8 cellular contexts compared by ENCODE assay signal in the genomic region with DNA sequence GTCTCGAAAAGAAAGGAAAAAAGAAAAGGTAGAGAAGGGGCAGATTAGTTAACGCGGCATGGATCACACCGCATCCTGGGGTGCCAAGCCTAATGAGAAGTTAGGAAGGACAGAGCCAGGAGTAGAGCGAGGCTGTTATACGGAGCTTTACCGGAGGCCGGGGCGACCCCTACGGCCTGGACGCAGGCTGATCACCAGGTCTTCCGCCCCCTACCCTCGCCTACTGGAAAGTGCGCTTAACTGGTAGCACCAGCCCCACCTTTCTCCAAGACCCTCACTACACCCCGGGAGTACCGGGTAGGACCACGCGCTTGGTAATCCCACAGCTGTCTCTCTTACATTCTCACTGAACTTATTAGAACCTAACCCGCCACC. TPM values are rescaled to one million over a fixed set of nuclear protein-coding genes. Genes with fewer than 3 reads are reported as not detected.
DNase-seq lines count a peak whose midpoint lies in the region; ATAC-seq and TF ChIP-seq lines count a peak whose summit lies in the region.

No MANE protein-coding gene starts in this region.

- H3K4me3 ChIP-seq in AG04450 (ENCODE audit: low read depth, low read length) (peak overlapping the region; percentile 92), LNCaP clone FGC (ENCODE audit: low read depth, low read length) (peak overlapping the region; percentile 94), liver (ENCODE audit: low read depth in 1 of 3, low read length in 3 of 3) (peak overlapping the region; percentile 69 to 98 (median 83)), thyroid gland (replicated peaks in 1 of 3) (peak overlapping the region; percentile 75 to 93 (median 90))

- H3K36me3 Mint-ChIP-seq in MCF 10A (ENCODE audit: insufficient read depth, unreplicated experiment): peaks cover 50% of the 10 kb centered on the region

- TF ChIP-seq RAD21 in liver (IDR thresholded peaks at IDR 0.05): no peak

- H3K36me3 ChIP-seq in liver (ENCODE audit: control insufficient read depth in 4 of 4, insufficient read depth in 3 of 4, low read depth in 1 of 4, low read length in 3 of 4): peaks cover 0 to 2% (median 0%) of the 10 kb centered on the region in 4 donors
- H3K36me3 ChIP-seq in thyroid gland: no peaks in the 10 kb centered on the region

- peak overlapping the region; percentile 93 for H3K9ac ChIP-seq in liver (ENCODE audit: low read depth in 1 of 2, low read length in 2 of 2)

- peak overlapping the region; percentile 91 for H3K27ac ChIP-seq in AG04450 (ENCODE audit: low read depth, low read length)
- peak overlapping the region; percentile 95 for H3K27ac ChIP-seq in liver (ENCODE audit: low read depth in 1 of 2, low read length in 2 of 2)
- peak overlapping the region; percentile 86 to 96 (median 94) for H3K27ac ChIP-seq in thyroid gland

- H3K4me1 ChIP-seq in liver (ENCODE audit: control insufficient read depth in 4 of 4, insufficient read depth in 4 of 4, low read length in 3 of 4) (peaks cover 3 to 25% (median 11%) of the 10 kb centered on the region in 4 donors), thyroid gland (peaks cover 7 to 14% of the 10 kb centered on the region in 2 donors)

- CTCF ChIA-PET in AG04450 (lab: Charles Lee) (interaction anchor here (0.6 to 2.6 kb wide), 9 partner anchors 11 to 467 kb away, joined by 4 to 14 read pairs (median 6); a partner anchor contains a TSS), MCF 10A (lab: Yijun Ruan, JAX) (interaction anchor here (0.5 to 2.6 kb wide), 22 partner anchors 12 to 1015 kb away, joined by 3 to 9 read pairs (median 4); a partner anchor contains a TSS)

- no peak; the same call in 1 of the 2 replicates for TF ChIP-seq CTCF in AG04450 (IDR thresholded peaks at IDR 0.05; ENCODE audit: low read depth, low read length)
- peak; percentile 36 for TF ChIP-seq CTCF in LNCaP clone FGC (IDR thresholded peaks at IDR 0.05; ENCODE audit: control insufficient read depth, extremely low read depth, insufficient read depth)
- no peak for TF ChIP-seq CTCF in MCF 10A (IDR thresholded peaks at IDR 0.05; ENCODE audit: unreplicated experiment)
- no peak for TF ChIP-seq CTCF in liver (IDR thresholded peaks at IDR 0.05; ENCODE audit: low read depth, low read length, missing input control)
- no peak for TF ChIP-seq CTCF in thyroid gland (IDR thresholded peaks at IDR 0.05)

- H3K9me3 Mint-ChIP-seq in MCF 10A (ENCODE audit: unreplicated experiment): peaks cover 5% of the 10 kb centered on the region

- no peak for DNase-seq in AG04450 (ENCODE audit: low read depth, low spot score)
- no peak for DNase-seq in LNCaP clone FGC (ENCODE audit: low read depth)
- DNase-seq in MCF 10A (ENCODE audit: unreplicated experiment): no peak
- DNase-seq in thyroid gland: peak; percentile 37 to 42
- DNase-seq in HK-2 (ENCODE audit: unreplicated experiment): no peak
- no peak for DNase-seq in stimulated activated CD4-positive, alpha-beta T cell treated with anti-CD3 and anti-CD28 coated beads, Interleukin-2, amount 100 ng/mL, for 48 hours

- POLR2A ChIA-PET in AG04450 (lab: Yijun Ruan, JAX) (interaction anchor here (2.4 kb wide), 1 partner anchor 34 kb away, joined by 19 read pairs; a partner anchor contains a TSS), MCF 10A (lab: Yijun Ruan, JAX) (interaction anchor here (0.9 to 8.5 kb wide), 12 partner anchors 11 to 1878 kb away, joined by 3 to 285 read pairs (median 5); a partner anchor contains a TSS)

- H3K9me3 ChIP-seq in AG04450 (ENCODE audit: control insufficient read depth, insufficient read depth, low read length) (peaks cover 6% of the 10 kb centered on the region), liver (ENCODE audit: control insufficient read depth in 4 of 4, low read length in 3 of 4) (no peaks in the 10 kb centered on the region), thyroid gland (no peaks in the 10 kb centered on the region)

- intact Hi-C loops in MCF 10A (cut with micrococcal nuclease) (no loop called here), thyroid gland (cut with DNase I) (no loop called here)

- H3K27me3 Mint-ChIP-seq in MCF 10A (ENCODE audit: insufficient read depth, unreplicated experiment): no peaks in the 10 kb centered on the region

- peak overlapping the region; percentile 98 for H3K4me3 Mint-ChIP-seq in MCF 10A (ENCODE audit: unreplicated experiment)

- H3K27me3 ChIP-seq in AG04450 (ENCODE audit: control insufficient read depth, insufficient read depth, low read length) (no peaks in the 10 kb centered on the region), liver (ENCODE audit: control insufficient read depth in 4 of 4, insufficient read depth in 4 of 4, low read length in 3 of 4) (no peaks in the 10 kb centered on the region), thyroid gland (no peaks in the 10 kb centered on the region)

- peak; percentile 6 for ATAC-seq in GM18511 (IDR thresholded peaks at IDR 0.05; ENCODE audit: unreplicated experiment)

- no TSS peak for BruUV-seq in MCF 10A (replicated peaks; lab: Mats Ljungman, UMichigan)

- TF ChIP-seq POLR2A in thyroid gland (IDR thresholded peaks at IDR 0.05): no peak

- H3K27ac Mint-ChIP-seq in MCF 10A (ENCODE audit: low read depth, unreplicated experiment): peak overlapping the region; percentile 98

- WGBS in liver: 1% methylated on average over 19 of the region's 19 CpGs
- WGBS in thyroid gland, 2 donors: 3 to 4% methylated on average over 19 of the region's 19 CpGs

- peaks cover 11% of the 10 kb centered on the region for H3K4me1 Mint-ChIP-seq in MCF 10A (ENCODE audit: insufficient read depth, unreplicated experiment)

TF ChIP-seq in liver, 16 proteins besides CTCF, POLR2A, EP300 and RAD21:
- no peak for TF ChIP-seq SP1 (IDR thresholded peaks at IDR 0.05)
- TF ChIP-seq, protein P1, sequence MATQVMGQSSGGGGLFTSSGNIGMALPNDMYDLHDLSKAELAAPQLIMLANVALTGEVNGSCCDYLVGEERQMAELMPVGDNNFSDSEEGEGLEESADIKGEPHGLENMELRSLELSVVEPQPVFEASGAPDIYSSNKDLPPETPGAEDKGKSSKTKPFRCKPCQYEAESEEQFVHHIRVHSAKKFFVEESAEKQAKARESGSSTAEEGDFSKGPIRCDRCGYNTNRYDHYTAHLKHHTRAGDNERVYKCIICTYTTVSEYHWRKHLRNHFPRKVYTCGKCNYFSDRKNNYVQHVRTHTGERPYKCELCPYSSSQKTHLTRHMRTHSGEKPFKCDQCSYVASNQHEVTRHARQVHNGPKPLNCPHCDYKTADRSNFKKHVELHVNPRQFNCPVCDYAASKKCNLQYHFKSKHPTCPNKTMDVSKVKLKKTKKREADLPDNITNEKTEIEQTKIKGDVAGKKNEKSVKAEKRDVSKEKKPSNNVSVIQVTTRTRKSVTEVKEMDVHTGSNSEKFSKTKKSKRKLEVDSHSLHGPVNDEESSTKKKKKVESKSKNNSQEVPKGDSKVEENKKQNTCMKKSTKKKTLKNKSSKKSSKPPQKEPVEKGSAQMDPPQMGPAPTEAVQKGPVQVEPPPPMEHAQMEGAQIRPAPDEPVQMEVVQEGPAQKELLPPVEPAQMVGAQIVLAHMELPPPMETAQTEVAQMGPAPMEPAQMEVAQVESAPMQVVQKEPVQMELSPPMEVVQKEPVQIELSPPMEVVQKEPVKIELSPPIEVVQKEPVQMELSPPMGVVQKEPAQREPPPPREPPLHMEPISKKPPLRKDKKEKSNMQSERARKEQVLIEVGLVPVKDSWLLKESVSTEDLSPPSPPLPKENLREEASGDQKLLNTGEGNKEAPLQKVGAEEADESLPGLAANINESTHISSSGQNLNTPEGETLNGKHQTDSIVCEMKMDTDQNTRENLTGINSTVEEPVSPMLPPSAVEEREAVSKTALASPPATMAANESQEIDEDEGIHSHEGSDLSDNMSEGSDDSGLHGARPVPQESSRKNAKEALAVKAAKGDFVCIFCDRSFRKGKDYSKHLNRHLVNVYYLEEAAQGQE (IDR thresholded peaks at IDR 0.05): no peak

RNA-seq across cellular contexts. Expression of a gene that starts 33.8 kb away (rescaled TPM):
- polyA plus RNA-seq in AG04450 (2011; rRNA removed) (13.2 and 16.5 TPM in 2 replicates), liver (10 to 100 TPM in 1 of 2 donors, 1 to 10 TPM in 1; 9.9 to 16.6 TPM)
- polyA minus RNA-seq in AG04450 (2011; rRNA and poly(A)+ RNA removed): 7.7 and 9.9 TPM in 2 replicates
- total RNA-seq in MCF 10A (2022) (51.3 and 56.6 TPM in 2 replicates), liver (10 to 100 TPM; 10.9 to 13.6 TPM), thyroid gland (10 to 100 TPM; 23.3 to 34.7 (median 29.6) TPM)

RNA-seq across cellular contexts. Expression of a gene that starts 34.0 kb away (rescaled TPM):
- polyA plus RNA-seq in AG04450 (2011; rRNA removed) (0.57 and 1.0 TPM in 2 replicates), liver (1 to 10 TPM in 1 of 2 donors, under 1 TPM in 1; 0.53 to 1.9 TPM)
- polyA minus RNA-seq in AG04450 (2011; rRNA and poly(A)+ RNA removed): 0.35 and 0.46 TPM in 2 replicates
- total RNA-seq in MCF 10A (2022) (2.2 and 2.6 TPM in 2 replicates), liver (1 to 10 TPM in 1 of 2 donors, under 1 TPM in 1; 0.50 to 1.5 TPM), thyroid gland (1 to 10 TPM in 1 of 4 donors, under 1 TPM in 3; 0.33 to 2.5 (median 0.73) TPM)

RNA-seq across cellular contexts. Expression of a gene that starts 44.5 kb away (rescaled TPM):
- polyA plus RNA-seq in AG04450 (2011; rRNA removed) (0.05 TPM in 1 of 2 replicates, not detected in the other), liver (under 1 TPM; 0.17 to 0.54 TPM)
- polyA minus RNA-seq in AG04450 (2011; rRNA and poly(A)+ RNA removed): not detected in 2 replicates
- total RNA-seq in MCF 10A (2022) (0.20 TPM in 1 of 2 replicates, not detected in the other), liver (under 1 TPM; 0.59 to 0.93 TPM), thyroid gland (1 to 10 TPM in 1 of 4 donors, under 1 TPM in 2, not detected in 1; 0.83 to 1.3 (median 0.89) TPM)

Comparison
In these comparisons a context has a peak if more than half of its experiments do, and no peak if none do; other contexts are left out.
1. DNase-seq: peak in thyroid gland (2 of 2); none in AG04450 (single experiment), LNCaP clone FGC (single experiment), MCF 10A (single experiment), HK-2 (single experiment) and stimulated activated CD4-positive, alpha-beta T cell treated with anti-CD3 and anti-CD28 coated beads, Interleukin-2, amount 100 ng/mL, for 48 hours (0 of 2).
2. Peak in every context shown above with its lines, with median percentiles within 50 percentile points of each other: H3K27ac ChIP-seq and H3K4me3 ChIP-seq.